Comparison of ENCODE assay signal across 19 cellular contexts in the genomic region with DNA sequence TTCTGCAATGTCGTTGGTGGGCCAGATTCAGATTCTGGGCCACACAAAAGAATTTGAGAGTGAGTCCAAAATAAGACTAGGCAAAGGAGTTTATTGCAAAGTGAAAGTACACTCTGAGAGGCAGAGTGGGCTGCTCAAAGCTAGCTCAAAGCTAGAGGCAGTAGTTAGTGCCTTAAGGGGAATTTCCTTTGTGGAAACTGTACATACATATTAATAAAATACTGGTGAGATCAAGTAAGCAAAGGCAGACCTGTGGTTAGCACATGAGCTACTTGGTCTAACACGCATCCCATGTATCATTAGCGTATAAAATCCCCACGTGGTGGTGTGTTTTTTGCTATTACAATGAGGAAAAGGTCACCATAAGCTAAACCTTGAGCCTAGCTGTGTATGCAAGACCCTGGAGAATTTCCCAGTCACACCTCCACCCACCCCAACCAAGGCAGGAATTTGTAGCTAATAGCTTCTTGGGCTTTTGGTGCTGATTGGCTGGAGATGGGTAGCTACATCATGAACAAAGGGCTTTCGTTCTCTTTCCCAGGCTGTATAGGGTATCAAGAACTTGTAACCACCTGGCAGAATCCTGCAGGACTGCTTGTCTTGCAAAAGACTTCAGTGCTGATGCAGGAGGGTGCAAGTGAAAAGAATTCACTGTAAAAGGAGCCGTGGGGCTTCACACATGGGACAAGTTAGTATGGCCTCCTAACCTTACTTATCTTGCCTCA. TPM values are rescaled to one million over a fixed set of nuclear protein-coding genes. Genes with fewer than 3 reads are reported as not detected.
DNase-seq lines count a peak whose midpoint lies in the region; ATAC-seq and TF ChIP-seq lines count a peak whose summit lies in the region.
"Had no signal": no experiment of that assay in that cellular context is flagged by ENCODE, and none has a peak within 500 bp of the region (broad histone marks: within the 10 kb centered on the region; RNA-seq: fewer than 3 reads in every experiment).

No MANE protein-coding gene starts in this region.

- no peak overlapping the region for H2BK5ac ChIP-seq in trophoblast cell (ENCODE audit: low read depth, low read length, poor library complexity)

- H3K4me2 ChIP-seq in SU-DHL-6 (ENCODE audit: low read depth, low read length, poor library complexity, severe bottlenecking) (no peak overlapping the region), trophoblast cell (ENCODE audit: low read length) (no peak overlapping the region)
- H3K4me2 ChIP-seq: A549 had no signal

- no peak overlapping the region for H3K4me3 Mint-ChIP-seq in activated CD4-positive, alpha-beta T cell treated with anti-CD3 and anti-CD28 coated beads, Interleukin-2, amount 10 ng/mL, durations not matched to agents 7 days and 5 days
- H3K4me3 Mint-ChIP-seq in CD8-positive, alpha-beta T cell = peak overlapping the region; percentile 75
- peak overlapping the region; percentile 68 to 75 for H3K4me3 Mint-ChIP-seq in effector memory CD8-positive, alpha-beta T cell
- no peak overlapping the region for H3K4me3 Mint-ChIP-seq in chondrocyte (ENCODE audit: unreplicated experiment)
- H3K4me3 Mint-ChIP-seq: CD14-positive monocyte had no signal

- no peaks in the 10 kb centered on the region for H3K79me2 ChIP-seq in SU-DHL-6 (ENCODE audit: insufficient read depth, low read length)
- H3K79me2 ChIP-seq in trophoblast cell (ENCODE audit: control insufficient read depth, insufficient read depth, low read length, poor library complexity) = no peaks in the 10 kb centered on the region

- H3F3A ChIP-seq in SU-DHL-6 (ENCODE audit: insufficient read depth) = no peaks in the 10 kb centered on the region

- H4K8ac ChIP-seq in trophoblast cell (ENCODE audit: low read depth, low read length) = no peak overlapping the region

- H3K79me1 ChIP-seq in trophoblast cell (ENCODE audit: low read length) = no peaks in the 10 kb centered on the region

- H2AK5ac ChIP-seq in trophoblast cell (ENCODE audit: low read length) = no peak overlapping the region

- H3K27me3 ChIP-seq in CD8-positive, alpha-beta T cell (ENCODE audit: insufficient read depth, low read length) = no peaks in the 10 kb centered on the region
- H3K27me3 ChIP-seq in SU-DHL-6 (ENCODE audit: low read length) (no peaks in the 10 kb centered on the region), trophoblast cell (ENCODE audit: insufficient read depth, low read length) (no peaks in the 10 kb centered on the region), right atrium auricular region (no peaks in the 10 kb centered on the region)
- H3K27me3 ChIP-seq: ovary, vagina had no signal

- H3K4me3 ChIP-seq in CD8-positive, alpha-beta T cell (ENCODE audit: low read depth, low read length) = no peak overlapping the region
- no peak overlapping the region for H3K4me3 ChIP-seq in SU-DHL-6 (ENCODE audit: insufficient read depth, low read length, poor library complexity, severe bottlenecking)
- H3K4me3 ChIP-seq in trophoblast cell (ENCODE audit: low read depth, low read length) = no peak overlapping the region
- H3K4me3 ChIP-seq in right atrium auricular region = no peak overlapping the region
- H3K4me3 ChIP-seq: A549, ovary, vagina had no signal

- H3K14ac ChIP-seq in trophoblast cell (ENCODE audit: low read length) = no peak overlapping the region

- H2AFZ ChIP-seq in SU-DHL-6 (ENCODE audit: low read depth, low read length, severe bottlenecking) (peak overlapping the region; percentile 0), trophoblast cell (ENCODE audit: insufficient read depth, low read length, poor library complexity) (no peak overlapping the region)

- peak; percentile 12 to 18 for DNase-seq in activated CD4-positive, alpha-beta T cell treated with anti-CD3 and anti-CD28 coated beads for 4 hours
- no peak for DNase-seq in activated CD4-positive, alpha-beta T cell treated with anti-CD3 and anti-CD28 coated beads, Interleukin-2, amount 10 ng/mL, durations not matched to agents 7 days and 5 days
- peak in 1 of 7 experiments; percentile 29 for DNase-seq in CD8-positive, alpha-beta T cell
- peak in 1 of 3 experiments; percentile 27 for DNase-seq in effector memory CD8-positive, alpha-beta T cell
- DNase-seq in trophoblast cell (no peak), chondrocyte (ENCODE audit: low spot score) (no peak), right atrium auricular region (ENCODE audit: low spot score) (no peak)
- DNase-seq: cortex of kidney, EL, left ventricle myocardium superior, NCI-H1105 treated with DMSO at 0.1 percent for 48 hours, NCI-H2171, ovary, SW 1271 had no signal

- TF ChIP-seq CTCF in CD8-positive, alpha-beta T cell (IDR thresholded peaks at IDR 0.05) = no peak
- TF ChIP-seq CTCF in SU-DHL-6 (IDR thresholded peaks at IDR 0.05; ENCODE audit: insufficient read depth, low read length, poor library complexity, severe bottlenecking) (no peak), chondrocyte (IDR thresholded peaks at IDR 0.05) (no peak), right atrium auricular region (IDR thresholded peaks at IDR 0.05) (no peak)

- no peak overlapping the region for H3K27ac Mint-ChIP-seq in activated CD4-positive, alpha-beta T cell treated with anti-CD3 and anti-CD28 coated beads, Interleukin-2, amount 10 ng/mL, durations not matched to agents 7 days and 5 days
- H3K27ac Mint-ChIP-seq in CD8-positive, alpha-beta T cell = peak overlapping the region; percentile 82
- H3K27ac Mint-ChIP-seq in effector memory CD8-positive, alpha-beta T cell = peak overlapping the region; percentile 89 to 93
- H3K27ac Mint-ChIP-seq in chondrocyte (ENCODE audit: unreplicated experiment) = no peak overlapping the region
- H3K27ac Mint-ChIP-seq: CD14-positive monocyte had no signal

- no peaks in the 10 kb centered on the region for H3K9me2 ChIP-seq in SU-DHL-6 (replicated peaks; ENCODE audit: insufficient read depth, low read length)

- H3K23ac ChIP-seq in trophoblast cell (ENCODE audit: low read length) = no peak overlapping the region

- no CpG with 5 or more reads among the region's 6 CpGs for WGBS in trophoblast cell (ENCODE audit: extremely low coverage, insufficient coverage, insufficient read length)

- no peak overlapping the region for H3K18ac ChIP-seq in trophoblast cell (ENCODE audit: low read length)

- H4K12ac ChIP-seq in trophoblast cell (ENCODE audit: low read depth, low read length) = no peak overlapping the region

- peaks cover 14% of the 10 kb centered on the region for H3K9me3 Mint-ChIP-seq in activated CD4-positive, alpha-beta T cell treated with anti-CD3 and anti-CD28 coated beads, Interleukin-2, amount 10 ng/mL, durations not matched to agents 7 days and 5 days
- H3K9me3 Mint-ChIP-seq in CD8-positive, alpha-beta T cell = peaks cover 15% of the 10 kb centered on the region
- peaks cover 0 to 5% of the 10 kb centered on the region in 2 donors for H3K9me3 Mint-ChIP-seq in effector memory CD8-positive, alpha-beta T cell
- H3K9me3 Mint-ChIP-seq in chondrocyte (ENCODE audit: low read depth) = peaks cover 7% of the 10 kb centered on the region

- intact Hi-C loops in CD8-positive, alpha-beta T cell (cut with DNase I, micrococcal nuclease) = no loop called here

- CTCF ChIA-PET in activated CD4-positive, alpha-beta T cell treated with anti-CD3 and anti-CD28 coated beads, Interleukin-2, amount 10 ng/mL, durations not matched to agents 7 days and 5 days (lab: Charles Lee) = interaction anchor here (0.9 to 1.5 kb wide), 4 partner anchors 9 to 21 kb away, joined by 3 to 9 read pairs (median 3); no protein-coding TSS in a partner anchor
- CTCF ChIA-PET in CD8-positive, alpha-beta T cell (lab: Charles Lee) = interaction anchor here (0.7 to 2.8 kb wide), 9 partner anchors 9 to 415 kb away, joined by 3 to 20 read pairs (median 5); no protein-coding TSS in a partner anchor

- H2BK12ac ChIP-seq in trophoblast cell (ENCODE audit: low read length) = no peak overlapping the region

- H3K9ac ChIP-seq in SU-DHL-6 (ENCODE audit: low read length) = no peak overlapping the region
- no peak overlapping the region for H3K9ac ChIP-seq in trophoblast cell (ENCODE audit: low read length)

- H2BK120ac ChIP-seq in trophoblast cell (ENCODE audit: insufficient read depth, low read length, poor library complexity) = no peak overlapping the region

- POLR2A ChIA-PET in activated CD4-positive, alpha-beta T cell treated with anti-CD3 and anti-CD28 coated beads, Interleukin-2, amount 10 ng/mL, durations not matched to agents 7 days and 5 days (lab: Charles Lee) = interaction anchor here (1.0 kb wide), 1 partner anchor 15 kb away, joined by 5 read pairs; a partner anchor contains a TSS
- POLR2A ChIA-PET in CD8-positive, alpha-beta T cell (lab: Charles Lee) = no interaction called here

- no peaks in the 10 kb centered on the region for H4K20me1 ChIP-seq in SU-DHL-6 (ENCODE audit: low read depth, low read length)

- H3K4me1 ChIP-seq in CD8-positive, alpha-beta T cell (ENCODE audit: insufficient read depth, low read length) = no peaks in the 10 kb centered on the region
- H3K4me1 ChIP-seq in trophoblast cell (ENCODE audit: control insufficient read depth in 1 of 2, insufficient read depth in 2 of 2, low read length in 2 of 2) = no peaks in the 10 kb centered on the region
- H3K4me1 ChIP-seq in right atrium auricular region = no peaks in the 10 kb centered on the region
- H3K4me1 ChIP-seq: A549, vagina had no signal

- peak; percentile 79 for ATAC-seq in CD8-positive, alpha-beta T cell
- peak; percentile 98 for ATAC-seq in effector memory CD8-positive, alpha-beta T cell (replicated peaks)
- ATAC-seq: A549, left ventricle myocardium superior had no signal

- H3K4ac ChIP-seq in trophoblast cell (ENCODE audit: low read depth, low read length) = no peak overlapping the region

- no peak overlapping the region for H4K91ac ChIP-seq in trophoblast cell (ENCODE audit: low read depth, low read length)

- H3K36me3 ChIP-seq in CD8-positive, alpha-beta T cell (ENCODE audit: insufficient read depth, low read length) = no peaks in the 10 kb centered on the region
- H3K36me3 ChIP-seq in SU-DHL-6 (ENCODE audit: low read length) (no peaks in the 10 kb centered on the region), trophoblast cell (ENCODE audit: control insufficient read depth in 1 of 2, insufficient read depth in 2 of 2, low read length in 2 of 2) (no peaks in the 10 kb centered on the region), right atrium auricular region (no peaks in the 10 kb centered on the region)
- H3K36me3 ChIP-seq: ovary, vagina had no signal

- H3K9me3 ChIP-seq in CD8-positive, alpha-beta T cell (ENCODE audit: low read length) = peaks cover 6% of the 10 kb centered on the region
- H3K9me3 ChIP-seq in SU-DHL-6 (ENCODE audit: insufficient read depth, low read length) (peaks cover 18% of the 10 kb centered on the region; the same call in 1 of the 2 replicates), trophoblast cell (ENCODE audit: insufficient read depth, low read depth, low read length) (peaks cover 2% of the 10 kb centered on the region), right atrium auricular region (no peaks in the 10 kb centered on the region)
- H3K9me3 ChIP-seq: ovary, vagina had no signal

- no peak overlapping the region for H3K27ac ChIP-seq in CD8-positive, alpha-beta T cell (ENCODE audit: low read depth, low read length)
- H3K27ac ChIP-seq in SU-DHL-6 (ENCODE audit: low read depth, low read length) = no peak overlapping the region
- H3K27ac ChIP-seq in trophoblast cell (ENCODE audit: low read depth, low read length) = no peak overlapping the region
- no peak overlapping the region for H3K27ac ChIP-seq in right atrium auricular region
- H3K27ac ChIP-seq: A549, ovary, RWPE1, vagina had no signal

- H3K27me3 Mint-ChIP-seq in activated CD4-positive, alpha-beta T cell treated with anti-CD3 and anti-CD28 coated beads, Interleukin-2, amount 10 ng/mL, durations not matched to agents 7 days and 5 days = peaks cover 12% of the 10 kb centered on the region
- no peaks in the 10 kb centered on the region for H3K27me3 Mint-ChIP-seq in CD8-positive, alpha-beta T cell (ENCODE audit: low read depth)
- H3K27me3 Mint-ChIP-seq in effector memory CD8-positive, alpha-beta T cell = peaks cover 1 to 2% of the 10 kb centered on the region in 2 donors
- H3K27me3 Mint-ChIP-seq in chondrocyte (ENCODE audit: low read depth) = no peaks in the 10 kb centered on the region

- peaks cover 2% of the 10 kb centered on the region for H3K4me1 Mint-ChIP-seq in activated CD4-positive, alpha-beta T cell treated with anti-CD3 and anti-CD28 coated beads, Interleukin-2, amount 10 ng/mL, durations not matched to agents 7 days and 5 days
- peaks cover 14% of the 10 kb centered on the region for H3K4me1 Mint-ChIP-seq in CD8-positive, alpha-beta T cell (ENCODE audit: low read depth)
- H3K4me1 Mint-ChIP-seq in effector memory CD8-positive, alpha-beta T cell (ENCODE audit: low read depth in 2 of 2) = peaks cover 9 to 17% of the 10 kb centered on the region in 2 donors
- no peaks in the 10 kb centered on the region for H3K4me1 Mint-ChIP-seq in chondrocyte (ENCODE audit: low read depth)
- H3K4me1 Mint-ChIP-seq: CD14-positive monocyte had no signal

- H3K36me3 Mint-ChIP-seq in activated CD4-positive, alpha-beta T cell treated with anti-CD3 and anti-CD28 coated beads, Interleukin-2, amount 10 ng/mL, durations not matched to agents 7 days and 5 days (ENCODE audit: low read depth) = peaks cover 4% of the 10 kb centered on the region
- peaks cover 3% of the 10 kb centered on the region for H3K36me3 Mint-ChIP-seq in CD8-positive, alpha-beta T cell
- H3K36me3 Mint-ChIP-seq in effector memory CD8-positive, alpha-beta T cell (ENCODE audit: insufficient read depth) = no peaks in the 10 kb centered on the region
- H3K36me3 Mint-ChIP-seq in chondrocyte (ENCODE audit: low read depth) = peaks cover 6% of the 10 kb centered on the region
- H3K36me3 Mint-ChIP-seq: CD14-positive monocyte had no signal

RNA-seq across cellular contexts. Expression of a gene that starts 14.7 kb away (rescaled TPM):
- 10 to 100 TPM; 84.6 to 88.3 TPM for total RNA-seq in activated CD4-positive, alpha-beta T cell treated with anti-CD3 and anti-CD28 coated beads, Interleukin-2, amount 10 ng/mL, durations not matched to agents 7 days and 5 days
- total RNA-seq in CD8-positive, alpha-beta T cell = 10 to 100 TPM; 54.8 to 56.8 TPM
- polyA plus RNA-seq in trophoblast cell (2013) = 22.7 and 23.3 TPM in 2 replicates
- total RNA-seq in chondrocyte = 36.1 to 37.6 TPM (median 36.7 TPM) in 3 replicates
- total RNA-seq in right atrium auricular region = 10 to 100 TPM; 20.0 to 27.8 TPM

Comparison
In these comparisons a context has a peak if more than half of its experiments do, and no peak if none do; other contexts are left out.
1. DNase-seq: peak in activated CD4-positive, alpha-beta T cell treated with anti-CD3 and anti-CD28 coated beads for 4 hours (2 of 2); none in activated CD4-positive, alpha-beta T cell treated with anti-CD3 and anti-CD28 coated beads, Interleukin-2, amount 10 ng/mL, durations not matched to agents 7 days and 5 days (single experiment), trophoblast cell (0 of 2), chondrocyte (single experiment) and right atrium auricular region (single experiment).
2. H3K27ac Mint-ChIP-seq: peak in CD8-positive, alpha-beta T cell (single experiment) and effector memory CD8-positive, alpha-beta T cell (2 of 2); none in activated CD4-positive, alpha-beta T cell treated with anti-CD3 and anti-CD28 coated beads, Interleukin-2, amount 10 ng/mL, durations not matched to agents 7 days and 5 days (single experiment) and chondrocyte (single experiment).
3. H3K4me3 Mint-ChIP-seq: peak in CD8-positive, alpha-beta T cell (single experiment) and effector memory CD8-positive, alpha-beta T cell (2 of 2); none in activated CD4-positive, alpha-beta T cell treated with anti-CD3 and anti-CD28 coated beads, Interleukin-2, amount 10 ng/mL, durations not matched to agents 7 days and 5 days (single experiment) and chondrocyte (single experiment).